Comparison of ENCODE assay signal across 8 cellular contexts in genomic region chr3:96813134-96813819, GRCh38.
DNase-seq lines count a peak whose midpoint lies in the region; ATAC-seq lines count a peak whose summit lies in the region.

No MANE protein-coding gene starts in this region.

- H3K27ac ChIP-seq in epithelial cell of prostate, result no peak overlapping the region

- peak; percentile 99 for ATAC-seq in HG02763 (IDR thresholded peaks at IDR 0.05; ENCODE audit: unreplicated experiment)

- peak; percentile 45 for DNase-seq in activated naive CD4-positive, alpha-beta T cell treated with Interleukin-2 at 50 U/mL for 16 hours
- no peak for DNase-seq in activated naive CD4-positive, alpha-beta T cell (lab: John Stamatoyannopoulos, UW)
- peak; percentile 18 for DNase-seq in NCI-H1417 treated with DMSO at 0.1 percent for 48 hours (lab: John Stamatoyannopoulos, UW)
- DNase-seq in activated CD4-positive, alpha-beta T cell treated with anti-CD3 and anti-CD28 coated beads for 48 hours, result peak; percentile 78
- DNase-seq in epithelial cell of prostate (ENCODE audit: low read depth, low spot score), result peak; percentile 22
- DNase-seq in midbrain (lab: John Stamatoyannopoulos, UW), result peak; percentile 59
- peak; percentile 22 for DNase-seq in stimulated activated naive CD4-positive, alpha-beta T cell treated with Interleukin-2 at 50 U/mL for 16 hours (lab: John Stamatoyannopoulos, UW)

Comparison
In these comparisons a context has a peak if more than half of its experiments do, and no peak if none do; other contexts are left out.
1. DNase-seq: peak in activated naive CD4-positive, alpha-beta T cell treated with Interleukin-2 at 50 U/mL for 16 hours (single experiment), NCI-H1417 treated with DMSO at 0.1 percent for 48 hours (single experiment), activated CD4-positive, alpha-beta T cell treated with anti-CD3 and anti-CD28 coated beads for 48 hours (single experiment), epithelial cell of prostate (single experiment), midbrain (single experiment) and stimulated activated naive CD4-positive, alpha-beta T cell treated with Interleukin-2 at 50 U/mL for 16 hours (single experiment); none in activated naive CD4-positive, alpha-beta T cell (0 of 4).